11 cellular contexts compared by ENCODE assay signal in the genomic region with DNA sequence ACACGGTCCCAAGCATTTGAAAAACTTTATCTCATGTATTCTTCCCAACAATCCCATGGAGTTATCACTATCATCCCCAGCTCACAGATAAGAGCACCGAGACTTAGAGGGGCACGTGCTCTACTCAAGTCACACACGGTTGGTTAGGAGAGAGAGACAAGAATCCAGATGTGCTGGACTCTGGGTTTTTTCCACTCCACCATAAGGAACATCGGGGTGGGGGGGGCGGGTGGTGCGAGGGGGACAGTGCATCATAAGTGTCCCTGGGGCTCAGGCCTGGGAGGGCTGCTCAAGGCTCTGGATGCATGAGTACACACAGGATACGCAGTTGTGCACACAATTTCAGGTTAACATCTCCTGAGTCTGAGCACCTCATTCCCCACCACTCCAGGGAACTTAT. TPM values are rescaled to one million over a fixed set of nuclear protein-coding genes. Genes with fewer than 3 reads are reported as not detected.
DNase-seq lines count a peak whose midpoint lies in the region; ATAC-seq and TF ChIP-seq lines count a peak whose summit lies in the region.
"Had no signal": no experiment of that assay in that cellular context is flagged by ENCODE, and none has a peak within 500 bp of the region (broad histone marks: within the 10 kb centered on the region; RNA-seq: fewer than 3 reads in every experiment).

No MANE protein-coding gene starts in this region.

- H3K4me1 ChIP-seq in ascending aorta, result peaks cover 23 to 71% of the 10 kb centered on the region in 2 donors

- peak; percentile 1 for ATAC-seq in Right ventricle myocardium superior (ENCODE audit: poor library complexity)
- ATAC-seq in sciatic nerve, result peak; percentile 10
- no peak for ATAC-seq in stimulated activated naive CD8-positive, alpha-beta T cell treated with anti-CD3 and anti-CD28 coated beads, Interleukin-15, amount 100 ng/mL, for 72 hours
- ATAC-seq in GM19455 (IDR thresholded peaks at IDR 0.05; ENCODE audit: unreplicated experiment), result no peak
- ATAC-seq: activated T-cell treated with anti-CD3 and anti-CD28 coated beads, Interleukin-2, amount 50 U/mL, for 72 hours; stimulated activated memory B cell treated with anti-CD40 and anti-IgM and Interleukin-4, amounts not matched to agents 10 μg/mL and 1 μg/mL and 100 μg/mL, for 72 hours had no signal

- TF ChIP-seq CTCF in CD14-positive monocyte (IDR thresholded peaks at IDR 0.05) (no peak), ascending aorta (IDR thresholded peaks at IDR 0.05) (no peak)

- peaks cover 40% of the 10 kb centered on the region for H3K4me1 Mint-ChIP-seq in CD14-positive monocyte
- no peaks in the 10 kb centered on the region for H3K4me1 Mint-ChIP-seq in stimulated activated naive CD8-positive, alpha-beta T cell treated with anti-CD3 and anti-CD28 coated beads, Interleukin-15, amount 100 ng/mL, for 72 hours

- no peak for DNase-seq in CD14-positive monocyte (ENCODE audit: low spot score)
- DNase-seq in ascending aorta (ENCODE audit: low spot score in 2 of 2), result no peak
- DNase-seq in Right ventricle myocardium superior, result no peak
- no peak for DNase-seq in sciatic nerve (ENCODE audit: low spot score)
- no peak for DNase-seq in NCI-H2227 treated with DMSO at 0.1 percent for 48 hours (lab: John Stamatoyannopoulos, UW)
- DNase-seq in activated CD4-positive, alpha-beta T cell treated with anti-CD3 and anti-CD28 coated beads for 48 hours, result no peak
- no peak for DNase-seq in stimulated activated naive CD8-positive, alpha-beta T cell treated with anti-CD3 and anti-CD28 coated beads, Interleukin-15, amount 100 ng/mL, for 72 hours
- DNase-seq: activated T-cell treated with anti-CD3 and anti-CD28 coated beads, Interleukin-2, amount 50 U/mL, for 72 hours; T-helper 2 cell had no signal

- intact Hi-C loops in CD14-positive monocyte (cut with micrococcal nuclease) (loop anchor here in 1 of 2 donors (2.0 kb wide), 1 partner anchor 14 kb away; no protein-coding TSS in a partner anchor), ascending aorta (cut with DNase I) (loop anchor here (1.0 kb wide), 1 partner anchor 11 kb away; no protein-coding TSS in a partner anchor), Right ventricle myocardium superior (cut with DNase I) (no loop called here), sciatic nerve (cut with DNase I) (no loop called here)

- H3K9me3 ChIP-seq in ascending aorta, result no peaks in the 10 kb centered on the region

- peaks cover under 1 to 11% of the 10 kb centered on the region in 2 donors for H3K36me3 Mint-ChIP-seq in CD14-positive monocyte
- H3K36me3 Mint-ChIP-seq: stimulated activated memory B cell treated with anti-CD40 and anti-IgM and Interleukin-4, amounts not matched to agents 10 μg/mL and 1 μg/mL and 100 μg/mL, for 72 hours had no signal

- H3K27me3 Mint-ChIP-seq in CD14-positive monocyte (ENCODE audit: low read depth in 3 of 3), result peaks cover 0 to 3% (median 2%) of the 10 kb centered on the region in 3 donors
- peaks cover 24% of the 10 kb centered on the region for H3K27me3 Mint-ChIP-seq in stimulated activated naive CD8-positive, alpha-beta T cell treated with anti-CD3 and anti-CD28 coated beads, Interleukin-15, amount 100 ng/mL, for 72 hours

- no peaks in the 10 kb centered on the region for H3K27me3 ChIP-seq in ascending aorta

- peak overlapping the region in 4 of 7 donors; percentile 75 to 92 (median 84) for H3K27ac Mint-ChIP-seq in CD14-positive monocyte
- no peak overlapping the region for H3K27ac Mint-ChIP-seq in stimulated activated naive CD8-positive, alpha-beta T cell treated with anti-CD3 and anti-CD28 coated beads, Interleukin-15, amount 100 ng/mL, for 72 hours
- H3K27ac Mint-ChIP-seq: activated T-cell treated with anti-CD3 and anti-CD28 coated beads, Interleukin-2, amount 50 U/mL, for 72 hours; stimulated activated memory B cell treated with anti-CD40 and anti-IgM and Interleukin-4, amounts not matched to agents 10 μg/mL and 1 μg/mL and 100 μg/mL, for 72 hours had no signal

- peak overlapping the region; percentile 46 to 60 for H3K4me3 ChIP-seq in ascending aorta

- H3K27ac ChIP-seq in ascending aorta, result peak overlapping the region; percentile 99

- H3K4me3 Mint-ChIP-seq in CD14-positive monocyte, result peak overlapping the region in 1 of 2 donors; percentile 80
- H3K4me3 Mint-ChIP-seq in stimulated activated naive CD8-positive, alpha-beta T cell treated with anti-CD3 and anti-CD28 coated beads, Interleukin-15, amount 100 ng/mL, for 72 hours, result no peak overlapping the region
- H3K4me3 Mint-ChIP-seq: activated T-cell treated with anti-CD3 and anti-CD28 coated beads, Interleukin-2, amount 50 U/mL, for 72 hours; stimulated activated memory B cell treated with anti-CD40 and anti-IgM and Interleukin-4, amounts not matched to agents 10 μg/mL and 1 μg/mL and 100 μg/mL, for 72 hours had no signal

- H3K36me3 ChIP-seq in ascending aorta, result no peaks in the 10 kb centered on the region

- no peaks in the 10 kb centered on the region for H3K9me3 Mint-ChIP-seq in CD14-positive monocyte
- no peaks in the 10 kb centered on the region for H3K9me3 Mint-ChIP-seq in stimulated activated naive CD8-positive, alpha-beta T cell treated with anti-CD3 and anti-CD28 coated beads, Interleukin-15, amount 100 ng/mL, for 72 hours
- H3K9me3 Mint-ChIP-seq: activated T-cell treated with anti-CD3 and anti-CD28 coated beads, Interleukin-2, amount 50 U/mL, for 72 hours had no signal

RNA-seq across cellular contexts. Expression of a gene that starts 7.4 kb away (rescaled TPM):
- 1 to 10 TPM; 6.4 to 6.6 TPM for polyA plus RNA-seq in CD14-positive monocyte
- 104 TPM for total RNA-seq in ascending aorta
- total RNA-seq in Right ventricle myocardium superior, result 53.0 TPM
- total RNA-seq in sciatic nerve, result 98.8 TPM

RNA-seq across cellular contexts. Expression of a gene that starts 42.8 kb away (rescaled TPM):
- polyA plus RNA-seq in CD14-positive monocyte, result not detected
- not detected for total RNA-seq in ascending aorta
- total RNA-seq in Right ventricle myocardium superior, result not detected
- total RNA-seq in sciatic nerve, result not detected
- total RNA-seq: activated T-cell treated with anti-CD3 and anti-CD28 coated beads, Interleukin-2, amount 50 U/mL, for 72 hours had no signal

Comparison
In these comparisons a context has a peak if more than half of its experiments do, and no peak if none do; other contexts are left out.
1. H3K27ac Mint-ChIP-seq: peak in CD14-positive monocyte (4 of 7); none in stimulated activated naive CD8-positive, alpha-beta T cell treated with anti-CD3 and anti-CD28 coated beads, Interleukin-15, amount 100 ng/mL, for 72 hours (0 of 2).
2. ATAC-seq: peak in Right ventricle myocardium superior (single experiment) and sciatic nerve (single experiment); none in stimulated activated naive CD8-positive, alpha-beta T cell treated with anti-CD3 and anti-CD28 coated beads, Interleukin-15, amount 100 ng/mL, for 72 hours (single experiment) and GM19455 (single experiment).